In the genomic region with DNA sequence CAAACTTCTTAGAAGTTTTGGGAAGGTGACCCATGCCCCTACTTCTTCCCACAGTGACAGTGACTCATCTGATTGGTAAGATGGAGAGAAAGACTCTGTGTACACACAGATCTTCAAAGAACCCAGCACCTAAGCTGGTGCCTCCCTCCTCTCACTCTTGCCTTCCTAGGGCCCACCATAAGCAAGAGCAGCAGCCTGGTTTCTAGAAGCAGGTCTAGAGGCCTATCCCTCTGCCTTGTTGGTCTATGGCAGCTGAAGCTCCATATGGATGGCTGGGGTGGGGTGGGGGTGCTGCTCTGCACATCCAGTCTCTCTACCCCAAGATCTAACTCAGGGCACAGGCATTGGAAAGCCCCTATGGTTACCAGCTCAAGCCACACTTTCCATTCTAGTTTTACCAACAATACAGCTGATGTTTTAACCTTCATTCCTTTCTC, we compare ENCODE assay signal across 1 cellular context.
TF ChIP-seq lines count a peak whose summit lies in the region.

No MANE protein-coding gene starts in this region.

TF ChIP-seq in HCT116, 20 proteins besides CTCF, POLR2A, EP300 and RAD21 (continued from another document):
- TF ChIP-seq, protein P1, sequence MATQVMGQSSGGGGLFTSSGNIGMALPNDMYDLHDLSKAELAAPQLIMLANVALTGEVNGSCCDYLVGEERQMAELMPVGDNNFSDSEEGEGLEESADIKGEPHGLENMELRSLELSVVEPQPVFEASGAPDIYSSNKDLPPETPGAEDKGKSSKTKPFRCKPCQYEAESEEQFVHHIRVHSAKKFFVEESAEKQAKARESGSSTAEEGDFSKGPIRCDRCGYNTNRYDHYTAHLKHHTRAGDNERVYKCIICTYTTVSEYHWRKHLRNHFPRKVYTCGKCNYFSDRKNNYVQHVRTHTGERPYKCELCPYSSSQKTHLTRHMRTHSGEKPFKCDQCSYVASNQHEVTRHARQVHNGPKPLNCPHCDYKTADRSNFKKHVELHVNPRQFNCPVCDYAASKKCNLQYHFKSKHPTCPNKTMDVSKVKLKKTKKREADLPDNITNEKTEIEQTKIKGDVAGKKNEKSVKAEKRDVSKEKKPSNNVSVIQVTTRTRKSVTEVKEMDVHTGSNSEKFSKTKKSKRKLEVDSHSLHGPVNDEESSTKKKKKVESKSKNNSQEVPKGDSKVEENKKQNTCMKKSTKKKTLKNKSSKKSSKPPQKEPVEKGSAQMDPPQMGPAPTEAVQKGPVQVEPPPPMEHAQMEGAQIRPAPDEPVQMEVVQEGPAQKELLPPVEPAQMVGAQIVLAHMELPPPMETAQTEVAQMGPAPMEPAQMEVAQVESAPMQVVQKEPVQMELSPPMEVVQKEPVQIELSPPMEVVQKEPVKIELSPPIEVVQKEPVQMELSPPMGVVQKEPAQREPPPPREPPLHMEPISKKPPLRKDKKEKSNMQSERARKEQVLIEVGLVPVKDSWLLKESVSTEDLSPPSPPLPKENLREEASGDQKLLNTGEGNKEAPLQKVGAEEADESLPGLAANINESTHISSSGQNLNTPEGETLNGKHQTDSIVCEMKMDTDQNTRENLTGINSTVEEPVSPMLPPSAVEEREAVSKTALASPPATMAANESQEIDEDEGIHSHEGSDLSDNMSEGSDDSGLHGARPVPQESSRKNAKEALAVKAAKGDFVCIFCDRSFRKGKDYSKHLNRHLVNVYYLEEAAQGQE (IDR thresholded peaks at IDR 0.05; ENCODE audit: low read depth), result no peak
- TF ChIP-seq, protein P2, sequence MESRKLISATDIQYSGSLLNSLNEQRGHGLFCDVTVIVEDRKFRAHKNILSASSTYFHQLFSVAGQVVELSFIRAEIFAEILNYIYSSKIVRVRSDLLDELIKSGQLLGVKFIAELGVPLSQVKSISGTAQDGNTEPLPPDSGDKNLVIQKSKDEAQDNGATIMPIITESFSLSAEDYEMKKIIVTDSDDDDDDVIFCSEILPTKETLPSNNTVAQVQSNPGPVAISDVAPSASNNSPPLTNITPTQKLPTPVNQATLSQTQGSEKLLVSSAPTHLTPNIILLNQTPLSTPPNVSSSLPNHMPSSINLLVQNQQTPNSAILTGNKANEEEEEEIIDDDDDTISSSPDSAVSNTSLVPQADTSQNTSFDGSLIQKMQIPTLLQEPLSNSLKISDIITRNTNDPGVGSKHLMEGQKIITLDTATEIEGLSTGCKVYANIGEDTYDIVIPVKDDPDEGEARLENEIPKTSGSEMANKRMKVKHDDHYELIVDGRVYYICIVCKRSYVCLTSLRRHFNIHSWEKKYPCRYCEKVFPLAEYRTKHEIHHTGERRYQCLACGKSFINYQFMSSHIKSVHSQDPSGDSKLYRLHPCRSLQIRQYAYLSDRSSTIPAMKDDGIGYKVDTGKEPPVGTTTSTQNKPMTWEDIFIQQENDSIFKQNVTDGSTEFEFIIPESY (IDR thresholded peaks at IDR 0.05; ENCODE audit: extremely low read depth, insufficient replicate concordance, low read length), result no peak
- TF ChIP-seq CBX3 (IDR thresholded peaks at IDR 0.05; ENCODE audit: low read depth) (no peak), SRF (IDR thresholded peaks at IDR 0.05; ENCODE audit: low read depth) (no peak)
TF ChIP-seq in HCT116: peak in this region for 0.
